13 cellular contexts compared by ENCODE assay signal in the genomic region with DNA sequence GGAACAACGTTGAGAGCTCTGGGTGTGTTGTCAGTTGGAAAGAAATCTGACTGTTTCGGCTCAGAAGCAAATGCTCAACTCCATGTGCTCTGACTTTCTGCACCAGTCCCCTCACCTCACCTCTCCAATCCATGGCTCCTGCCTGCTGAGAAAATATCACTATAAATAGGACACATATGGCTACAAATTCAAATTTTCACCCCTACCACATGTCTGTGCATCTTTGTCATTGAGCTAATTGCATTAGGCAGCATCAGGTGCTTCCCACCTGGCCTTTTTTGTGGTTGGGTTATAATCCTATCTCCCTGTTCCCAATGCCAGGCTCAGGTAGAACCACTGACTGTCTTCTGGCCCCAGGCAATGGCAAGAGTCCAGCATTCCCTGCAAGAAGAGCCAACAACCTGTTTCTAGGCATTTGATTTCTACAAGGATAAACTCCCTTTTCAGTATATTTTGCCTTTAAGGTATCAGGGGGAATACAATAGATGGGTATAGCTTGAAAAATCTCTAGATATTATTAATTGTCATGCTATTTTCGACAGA.
"Had no signal": no experiment of that assay in that cellular context is flagged by ENCODE, and none has a peak within 500 bp of the region (broad histone marks: within the 10 kb centered on the region; RNA-seq: fewer than 3 reads in every experiment).

No MANE protein-coding gene starts in this region.

- H3K79me2 ChIP-seq: hepatocyte had no signal

- DNase-seq: activated CD4-positive, alpha-beta T cell treated with anti-CD3 and anti-CD28 coated beads, Interleukin-2, amount 50 U/mL, for 4 hours; activated CD4-positive, CD25-positive, alpha-beta regulatory T cell treated with anti-CD3 and anti-CD28 coated beads, Interleukin-2, amount 50 U/mL, for 72 hours; activated T-cell treated with anti-CD3 and anti-CD28 coated beads, Interleukin-2, amount 50 U/mL, for 1 hour; amygdala; kidney glomerular epithelial cell; sigmoid colon; stimulated activated CD4-positive, alpha-beta T cell treated with anti-CD3 and anti-CD28 coated beads, Interleukin-12 subunit alpha, Interleukin-12 subunit beta, amount 100 ng/mL, for 4 hours; stimulated activated naive CD4-positive, alpha-beta T cell; transverse colon had no signal

- H3K4me3 Mint-ChIP-seq: activated naive CD8-positive, alpha-beta T cell had no signal

- H3K4me1 ChIP-seq: sigmoid colon, transverse colon had no signal

- H2AFZ ChIP-seq: hepatocyte had no signal

- H3K4me3 ChIP-seq: hepatocyte, sigmoid colon, transverse colon had no signal

- H3K27ac Mint-ChIP-seq: activated naive CD8-positive, alpha-beta T cell had no signal

- H3K27me3 ChIP-seq: hepatocyte, sigmoid colon, transverse colon had no signal

- H3K36me3 Mint-ChIP-seq: activated naive CD8-positive, alpha-beta T cell had no signal

- H3K9me3 ChIP-seq: sigmoid colon, transverse colon had no signal

- H3K27ac ChIP-seq: hepatocyte, sigmoid colon, transverse colon had no signal

- FAIRE-seq: colon, frontal cortex had no signal

- H3K4me2 ChIP-seq: hepatocyte had no signal

- H3K36me3 ChIP-seq: sigmoid colon, transverse colon had no signal
